Comparison of ENCODE assay signal across 8 cellular contexts in the genomic region with DNA sequence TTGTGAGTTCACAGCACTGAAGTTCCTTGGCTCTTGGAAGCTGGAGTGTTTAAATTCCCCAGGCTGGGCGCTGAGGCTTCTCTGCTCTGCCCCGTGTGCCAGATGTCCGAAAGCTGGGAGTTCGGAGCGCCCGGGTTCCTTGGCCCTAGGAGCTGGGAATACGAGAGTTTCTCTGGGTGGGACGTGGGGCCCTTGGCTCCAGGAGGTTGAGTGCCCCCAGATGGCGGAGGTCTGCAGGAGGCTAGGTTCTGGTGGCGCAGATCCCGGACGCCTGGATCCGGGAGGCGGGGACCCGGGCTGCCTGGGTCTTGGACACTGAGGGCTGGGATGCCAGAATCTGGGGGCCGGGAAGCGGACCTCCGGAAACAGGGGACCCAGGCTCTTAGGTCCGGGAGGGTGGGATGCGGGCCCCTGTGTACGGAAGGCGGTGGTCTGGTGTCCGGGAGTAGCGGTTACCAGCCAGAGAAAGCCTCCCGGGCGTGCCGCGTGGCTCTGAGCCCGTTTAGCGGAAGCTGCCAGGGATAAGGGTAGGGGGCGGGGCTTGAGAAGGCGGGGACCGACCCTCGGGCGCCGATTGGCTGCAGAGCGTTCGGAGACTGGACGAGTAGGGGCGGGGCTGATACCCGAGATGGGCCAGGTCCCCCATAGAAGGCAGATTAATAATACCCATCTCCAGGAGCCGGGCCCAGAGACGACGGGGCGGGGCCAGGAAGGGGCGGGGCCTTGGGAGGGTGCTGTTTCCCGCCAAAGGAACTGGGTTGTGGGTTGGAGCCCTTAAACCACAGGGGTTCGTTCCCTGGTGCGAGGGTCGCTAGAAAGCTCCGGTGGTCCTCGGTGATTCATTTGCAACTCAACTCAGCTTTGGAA. TPM values are rescaled to one million over a fixed set of nuclear protein-coding genes. Genes with fewer than 3 reads are reported as not detected.
DNase-seq lines count a peak whose midpoint lies in the region; ATAC-seq, FAIRE-seq and TF ChIP-seq lines count a peak whose summit lies in the region.

A gene (minus strand): TSS at position 494 of the 867 bp plus-strand sequence. CDS start 629 bp downstream, outside the sequence.

- FAIRE-seq in kidney (lab: Jason Lieb, UNC), result no peak

- H3K27ac ChIP-seq in kidney (ENCODE audit: low read depth in 2 of 2, low read length in 2 of 2), result peak within 1 kb of the TSS; percentile 88 to 90

- intact Hi-C loops in kidney (cut with DNase I), result no loop called here

- no peaks in the 10 kb centered on the region for H3K36me3 ChIP-seq in kidney (ENCODE audit: control insufficient read depth in 1 of 2, insufficient read depth in 2 of 2, low read length in 2 of 2)

- DNase-seq in AG09309 (ENCODE audit: low read depth) (peak; percentile 90), NCI-H460 (ENCODE audit: extremely low read depth, low read depth) (peak; percentile 95), kidney (peak; percentile 99)
- peak; percentile 94 for DNase-seq in activated CD4-positive, CD25-positive, alpha-beta regulatory T cell treated with anti-CD3 and anti-CD28 coated beads, Interleukin-2, amount 50 U/mL, for 16 hours (ENCODE audit: low read depth, low spot score)
- peak; percentile 93 for DNase-seq in central memory CD4-positive, alpha-beta T cell
- peak; percentile 94 to 99 for DNase-seq in stimulated activated CD4-positive, alpha-beta T cell treated with anti-CD3 and anti-CD28 coated beads, Interleukin-15, amount 100 ng/mL, for 1 hour (ENCODE audit: low read depth in 1 of 2, low spot score in 1 of 2)

- peak within 1 kb of the TSS; percentile 96 for H3K4me3 ChIP-seq in AG09309 (ENCODE audit: control insufficient read depth, low read depth, low read length)
- peak within 1 kb of the TSS; percentile 61 to 72 for H3K4me3 ChIP-seq in kidney (ENCODE audit: low read length in 2 of 2)

- peak within 1 kb of the TSS; percentile 77 to 88 for H3K9ac ChIP-seq in kidney (ENCODE audit: low read length in 2 of 2)

- ATAC-seq in GM19035 (IDR thresholded peaks at IDR 0.05; ENCODE audit: unreplicated experiment), result peak; percentile 57
- peak; percentile 75 for ATAC-seq in HG03354 (IDR thresholded peaks at IDR 0.05; ENCODE audit: poor library complexity, severe bottlenecking, unreplicated experiment)

- peaks cover 22 to 28% of the 10 kb centered on the region in 2 donors for H3K4me1 ChIP-seq in kidney (ENCODE audit: control insufficient read depth in 1 of 2, insufficient read depth in 1 of 2, low read depth in 1 of 2, low read length in 2 of 2)

- peak; percentile 9 for TF ChIP-seq CTCF in AG09309 (IDR thresholded peaks at IDR 0.05; ENCODE audit: control insufficient read depth, insufficient read depth, low read depth, low read length, missing control alignments)
- no peak for TF ChIP-seq CTCF in kidney (IDR thresholded peaks at IDR 0.05; ENCODE audit: borderline replicate concordance, extremely low read depth, insufficient read depth)

- H3K9me3 ChIP-seq in kidney (ENCODE audit: control insufficient read depth in 1 of 2, low read length in 2 of 2), result no peaks in the 10 kb centered on the region

RNA-seq across cellular contexts. Expression of the gene that starts here (rescaled TPM):
- total RNA-seq in NCI-H460 (2014; rRNA removed; shearing (Covaris generic)), result 253 and 259 TPM in 2 replicates
- polyA plus RNA-seq in NCI-H460 (2014; cell fraction: nucleus; rRNA removed), result 180 and 206 TPM in 2 replicates
- 93.9 TPM for total RNA-seq in kidney
- 42.1 TPM for polyA plus RNA-seq in kidney (ENCODE audit: insufficient read depth, low read depth, low replicate concordance)

Comparison
In these comparisons a context has a peak if more than half of its experiments do, and no peak if none do; other contexts are left out.
1. Peak in every context shown above with its lines: DNase-seq, ATAC-seq, H3K4me3 ChIP-seq and H3K27ac ChIP-seq.